Comparison of ENCODE assay signal across 11 cellular contexts in the genomic region with DNA sequence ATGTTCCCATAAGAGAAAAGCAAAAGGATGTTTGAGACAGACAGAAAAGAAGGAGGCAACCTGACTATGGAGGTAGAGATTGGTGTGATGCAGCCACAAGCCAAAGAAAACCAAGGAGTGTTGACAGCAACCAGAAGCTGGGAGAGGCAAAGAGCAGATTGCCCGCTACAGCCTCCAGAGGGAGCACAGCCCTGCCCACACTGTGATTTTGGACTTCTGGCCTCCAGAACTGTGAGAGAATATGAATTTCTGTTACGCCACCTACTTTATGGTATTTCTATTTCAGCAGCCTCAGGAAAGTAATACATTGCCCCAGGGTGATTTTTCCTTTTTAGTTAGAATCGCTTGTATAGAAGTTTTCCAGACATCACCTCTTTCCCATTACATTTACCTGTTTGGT. TPM values are rescaled to one million over a fixed set of nuclear protein-coding genes. Genes with fewer than 3 reads are reported as not detected.
DNase-seq lines count a peak whose midpoint lies in the region; ATAC-seq and TF ChIP-seq lines count a peak whose summit lies in the region.
"Had no signal": no experiment of that assay in that cellular context is flagged by ENCODE, and none has a peak within 500 bp of the region (broad histone marks: within the 10 kb centered on the region; RNA-seq: fewer than 3 reads in every experiment).

No MANE protein-coding gene starts in this region.

- TF ChIP-seq POLR2A in right lobe of liver (IDR thresholded peaks at IDR 0.05): no peak

- H3K36me3 Mint-ChIP-seq in WTC11: peaks cover 14% of the 10 kb centered on the region
- H3K36me3 Mint-ChIP-seq in activated T-cell treated with anti-CD3 and anti-CD28 coated beads, Interleukin-2, amount 50 U/mL, for 4 hours (ENCODE audit: insufficient read depth): peaks cover 50% of the 10 kb centered on the region

- TF ChIP-seq CTCF in WTC11 (IDR thresholded peaks at IDR 0.05): no peak
- TF ChIP-seq CTCF in right lobe of liver (IDR thresholded peaks at IDR 0.05): peak; percentile 26 to 64 (median 54)

- no peak overlapping the region for H3K27ac ChIP-seq in right lobe of liver
- H3K27ac ChIP-seq: psoas muscle had no signal

- ATAC-seq in WTC11: peak; percentile 76
- ATAC-seq in right lobe of liver: peak; percentile 80 to 93 (median 84)
- no peak for ATAC-seq in GM19351 (IDR thresholded peaks at IDR 0.05; ENCODE audit: unreplicated experiment)
- ATAC-seq in HG03175 (IDR thresholded peaks at IDR 0.05; ENCODE audit: unreplicated experiment): no peak
- no peak for ATAC-seq in activated T-cell treated with anti-CD3 and anti-CD28 coated beads, Interleukin-2, amount 50 U/mL, for 4 hours
- ATAC-seq: psoas muscle had no signal

- no peaks in the 10 kb centered on the region for H3K4me1 ChIP-seq in right lobe of liver
- H3K4me1 ChIP-seq: psoas muscle had no signal

- 50% methylated on average over 1 of the region's 3 CpGs for WGBS in right lobe of liver (ENCODE audit: insufficient coverage, low coverage, low lambda C conversion rate, missing lambda C conversion rate)

- no peaks in the 10 kb centered on the region for H3K36me3 ChIP-seq in right lobe of liver

- POLR2A ChIA-PET in WTC11 (lab: Charles Lee): no interaction called here

- DNase-seq in COLO668 (lab: John Stamatoyannopoulos, UW; ENCODE audit: unreplicated experiment): peak; percentile 19
- DNase-seq in HT-29 (ENCODE audit: low spot score): peak; percentile 54
- peak; percentile 43 for DNase-seq in WTC11 (ENCODE audit: low spot score)
- DNase-seq in right lobe of liver: peak in 2 of 3 donors; percentile 35 to 55
- DNase-seq in HK-2 (ENCODE audit: unreplicated experiment): no peak
- DNase-seq in activated T-cell treated with anti-CD3 and anti-CD28 coated beads, Interleukin-2, amount 50 U/mL, for 4 hours: no peak
- DNase-seq: activated T-cell treated with anti-CD3 and anti-CD28 coated beads, Interleukin-2, amount 50 U/mL, for 24 hours; NCI-H2029 treated with DMSO at 0.1 percent for 48 hours; psoas muscle had no signal

- intact Hi-C loops in right lobe of liver (cut with DNase I): no loop called here

- peaks cover 17% of the 10 kb centered on the region for H3K9me3 Mint-ChIP-seq in WTC11
- H3K9me3 Mint-ChIP-seq in activated T-cell treated with anti-CD3 and anti-CD28 coated beads, Interleukin-2, amount 50 U/mL, for 4 hours: peaks cover 7% of the 10 kb centered on the region

- no peaks in the 10 kb centered on the region for H3K9me3 ChIP-seq in right lobe of liver

- no peak overlapping the region for H3K4me3 ChIP-seq in right lobe of liver
- H3K4me3 ChIP-seq: psoas muscle had no signal

- no peaks in the 10 kb centered on the region for H3K27me3 Mint-ChIP-seq in WTC11 (ENCODE audit: low read depth)
- no peaks in the 10 kb centered on the region for H3K27me3 Mint-ChIP-seq in activated T-cell treated with anti-CD3 and anti-CD28 coated beads, Interleukin-2, amount 50 U/mL, for 4 hours (ENCODE audit: low read depth)
- H3K27me3 Mint-ChIP-seq: activated T-cell treated with anti-CD3 and anti-CD28 coated beads, Interleukin-2, amount 50 U/mL, for 24 hours had no signal

- H3K4me3 Mint-ChIP-seq in WTC11: no peak overlapping the region
- H3K4me3 Mint-ChIP-seq in activated T-cell treated with anti-CD3 and anti-CD28 coated beads, Interleukin-2, amount 50 U/mL, for 4 hours: no peak overlapping the region
- H3K4me3 Mint-ChIP-seq: activated T-cell treated with anti-CD3 and anti-CD28 coated beads, Interleukin-2, amount 50 U/mL, for 24 hours had no signal

- CTCF ChIA-PET in WTC11 (lab: Charles Lee): no interaction called here

- H3K4me1 Mint-ChIP-seq in WTC11: no peaks in the 10 kb centered on the region; the same call in 1 of the 2 replicates
- peaks cover 33% of the 10 kb centered on the region for H3K4me1 Mint-ChIP-seq in activated T-cell treated with anti-CD3 and anti-CD28 coated beads, Interleukin-2, amount 50 U/mL, for 4 hours (ENCODE audit: low read depth)

- H3K27me3 ChIP-seq in right lobe of liver: no peaks in the 10 kb centered on the region

- no peak overlapping the region for H3K27ac Mint-ChIP-seq in WTC11
- H3K27ac Mint-ChIP-seq: activated T-cell treated with anti-CD3 and anti-CD28 coated beads, Interleukin-2, amount 50 U/mL, for 24 hours had no signal

TF ChIP-seq in WTC11, 78 proteins besides CTCF, POLR2A, EP300 and RAD21 (continues in another document):
- TF ChIP-seq CREB1 (CRISPR knock-in tag; IDR thresholded peaks at IDR 0.05) (no peak), ZNF532 (CRISPR knock-in tag; IDR thresholded peaks at IDR 0.05; ENCODE audit: borderline replicate concordance) (no peak), ELF4 (CRISPR knock-in tag; IDR thresholded peaks at IDR 0.05; ENCODE audit: low read depth) (no peak), ZNF317 (CRISPR knock-in tag; IDR thresholded peaks at IDR 0.05; ENCODE audit: borderline replicate concordance, low read depth) (no peak), CREM (CRISPR knock-in tag; IDR thresholded peaks at IDR 0.05) (no peak), FOXK1 (CRISPR knock-in tag; IDR thresholded peaks at IDR 0.05) (no peak), NR3C1 (CRISPR knock-in tag; conservative IDR thresholded peaks at IDR 0.05; ENCODE audit: low read depth) (no peak), MXD4 (CRISPR knock-in tag; IDR thresholded peaks at IDR 0.05; ENCODE audit: borderline replicate concordance) (no peak), RELA (CRISPR knock-in tag; IDR thresholded peaks at IDR 0.05; ENCODE audit: borderline replicate concordance) (no peak), MYBL2 (CRISPR knock-in tag; IDR thresholded peaks at IDR 0.05) (no peak)
- TF ChIP-seq, protein P1, sequence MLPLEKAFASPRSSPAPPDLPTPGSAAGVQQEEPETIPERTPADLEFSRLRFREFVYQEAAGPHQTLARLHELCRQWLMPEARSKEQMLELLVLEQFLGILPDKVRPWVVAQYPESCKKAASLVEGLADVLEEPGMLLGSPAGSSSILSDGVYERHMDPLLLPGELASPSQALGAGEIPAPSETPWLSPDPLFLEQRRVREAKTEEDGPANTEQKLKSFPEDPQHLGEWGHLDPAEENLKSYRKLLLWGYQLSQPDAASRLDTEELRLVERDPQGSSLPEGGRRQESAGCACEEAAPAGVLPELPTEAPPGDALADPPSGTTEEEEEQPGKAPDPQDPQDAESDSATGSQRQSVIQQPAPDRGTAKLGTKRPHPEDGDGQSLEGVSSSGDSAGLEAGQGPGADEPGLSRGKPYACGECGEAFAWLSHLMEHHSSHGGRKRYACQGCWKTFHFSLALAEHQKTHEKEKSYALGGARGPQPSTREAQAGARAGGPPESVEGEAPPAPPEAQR (CRISPR knock-in tag; IDR thresholded peaks at IDR 0.05): no peak
- TF ChIP-seq, protein P2, sequence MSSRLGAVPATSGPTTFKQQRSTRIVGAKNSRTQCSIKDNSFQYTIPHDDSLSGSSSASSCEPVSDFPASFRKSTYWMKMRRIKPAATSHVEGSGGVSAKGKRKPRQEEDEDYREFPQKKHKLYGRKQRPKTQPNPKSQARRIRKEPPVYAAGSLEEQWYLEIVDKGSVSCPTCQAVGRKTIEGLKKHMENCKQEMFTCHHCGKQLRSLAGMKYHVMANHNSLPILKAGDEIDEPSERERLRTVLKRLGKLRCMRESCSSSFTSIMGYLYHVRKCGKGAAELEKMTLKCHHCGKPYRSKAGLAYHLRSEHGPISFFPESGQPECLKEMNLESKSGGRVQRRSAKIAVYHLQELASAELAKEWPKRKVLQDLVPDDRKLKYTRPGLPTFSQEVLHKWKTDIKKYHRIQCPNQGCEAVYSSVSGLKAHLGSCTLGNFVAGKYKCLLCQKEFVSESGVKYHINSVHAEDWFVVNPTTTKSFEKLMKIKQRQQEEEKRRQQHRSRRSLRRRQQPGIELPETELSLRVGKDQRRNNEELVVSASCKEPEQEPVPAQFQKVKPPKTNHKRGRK (CRISPR knock-in tag; IDR thresholded peaks at IDR 0.05; ENCODE audit: borderline replicate concordance): no peak

RNA-seq across cellular contexts. Expression of gene SLAMF6, which starts 28.4 kb away (rescaled TPM):
- total RNA-seq in HT-29 (2014; rRNA removed; shearing (Covaris generic)): not detected in 2 replicates
- total RNA-seq in WTC11 (2021): 0.18 TPM in 1 of 3 replicates, not detected in the others
- total RNA-seq in right lobe of liver: 1 to 10 TPM in 1 of 6 experiments, under 1 TPM in 5; 0.26 to 1.1 (median 0.69) TPM
- 10 to 100 TPM; 19.4 to 26.6 (median 19.6) TPM for total RNA-seq in activated T-cell treated with anti-CD3 and anti-CD28 coated beads, Interleukin-2, amount 50 U/mL, for 4 hours

Comparison
In these comparisons a context has a peak if more than half of its experiments do, and no peak if none do; other contexts are left out.
1. DNase-seq: peak in COLO668 (single experiment), HT-29 (single experiment), WTC11 (single experiment) and right lobe of liver (2 of 3); none in HK-2 (single experiment) and activated T-cell treated with anti-CD3 and anti-CD28 coated beads, Interleukin-2, amount 50 U/mL, for 4 hours (single experiment).
2. ATAC-seq: peak in WTC11 (single experiment) and right lobe of liver (4 of 4); none in GM19351 (single experiment), HG03175 (single experiment) and activated T-cell treated with anti-CD3 and anti-CD28 coated beads, Interleukin-2, amount 50 U/mL, for 4 hours (0 of 2).
3. RNA of gene SLAMF6, which starts 28.4 kb away (total RNA-seq): 19.4 to 26.6 TPM in activated T-cell treated with anti-CD3 and anti-CD28 coated beads, Interleukin-2, amount 50 U/mL, for 4 hours; 0.26 to 1.1 TPM in right lobe of liver, 0.18 TPM in WTC11 and not detected in HT-29; every median in the first group is over 4 times any median in the second.